ENCODE assay signal across 11 cellular contexts in the genomic region with DNA sequence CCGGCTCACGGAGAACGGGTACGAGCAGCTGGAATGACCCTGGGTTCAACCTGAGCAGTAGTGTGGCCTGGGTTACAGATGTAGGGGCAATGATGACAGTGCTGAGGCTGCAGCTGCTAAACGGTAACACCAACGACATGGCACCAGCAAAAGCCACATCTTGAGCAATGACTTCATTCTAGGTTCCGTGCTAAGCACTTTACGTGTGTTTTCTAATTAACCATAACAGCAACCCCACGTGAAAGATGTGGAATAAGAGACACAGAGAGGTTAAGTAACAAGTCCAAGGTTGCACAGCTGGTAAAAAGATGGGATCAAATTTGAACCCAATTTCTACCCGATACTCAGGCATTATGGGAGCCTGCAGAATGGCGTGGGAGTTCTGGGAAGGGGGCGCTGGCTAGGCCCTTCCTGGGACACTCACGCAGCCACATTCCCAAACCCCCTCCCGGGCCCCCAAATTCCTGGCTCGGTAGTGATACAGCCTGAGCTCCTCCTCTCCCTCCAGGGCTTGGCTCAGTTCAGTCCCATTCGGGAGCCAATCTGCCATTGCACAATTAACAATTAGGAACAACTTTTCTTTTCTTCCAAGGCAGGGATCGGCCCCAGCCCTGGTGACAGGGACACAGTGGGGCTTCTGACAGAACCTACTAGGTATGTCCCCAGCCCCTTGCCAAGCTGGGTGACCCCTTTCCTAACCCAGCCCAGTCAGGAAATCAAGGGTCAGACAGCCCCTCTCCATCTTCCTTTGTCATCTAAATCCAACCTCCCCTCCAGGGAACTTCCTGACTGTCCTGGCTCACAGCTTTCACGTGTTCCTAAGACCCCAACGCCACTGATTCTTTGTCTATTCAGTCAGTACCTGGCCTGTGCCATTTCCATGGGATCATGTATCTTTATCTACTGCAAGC. TPM values are rescaled to one million over a fixed set of nuclear protein-coding genes. Genes with fewer than 3 reads are reported as not detected.
DNase-seq lines count a peak whose midpoint lies in the region; ATAC-seq and TF ChIP-seq lines count a peak whose summit lies in the region.
"Had no signal": no experiment of that assay in that cellular context is flagged by ENCODE, and none has a peak within 500 bp of the region (broad histone marks: within the 10 kb centered on the region; RNA-seq: fewer than 3 reads in every experiment).

No MANE protein-coding gene starts in this region.

- H3K27ac Mint-ChIP-seq in endothelial cell (ENCODE audit: unreplicated experiment) (peak overlapping the region; percentile 68), type B pancreatic cell (peak overlapping the region; percentile 21)
- H3K27ac Mint-ChIP-seq in activated CD8-positive, alpha-beta T cell treated with anti-CD3 and anti-CD28 coated beads, Interleukin-2, amount 10 ng/mL, durations not matched to agents 7 days and 5 days = no peak overlapping the region

- peaks cover 8% of the 10 kb centered on the region; the same call in 1 of the 2 replicates for H4K20me1 ChIP-seq in SK-N-SH (ENCODE audit: insufficient read depth)

- H3K4me3 ChIP-seq in SK-N-SH (ENCODE audit: low read depth in 2 of 2, low read length in 1 of 2) (no peak overlapping the region), muscle layer of colon (ENCODE audit: low read depth in 1 of 2, low read length in 2 of 2) (peak overlapping the region in 1 of 2 donors; percentile 11)

- H3K4me1 ChIP-seq in SK-N-SH (ENCODE audit: control insufficient read depth in 1 of 2, insufficient read depth in 2 of 2, low read depth in 1 of 2, low read length in 1 of 2) = peaks cover 17 to 64% of the 10 kb centered on the region in 2 experiments; a peak in 3 of 4 replicates
- H3K4me1 ChIP-seq in muscle layer of colon (ENCODE audit: insufficient read depth, low read length) = peaks cover 83% of the 10 kb centered on the region

- H3K27me3 Mint-ChIP-seq in endothelial cell (ENCODE audit: unreplicated experiment) (peaks cover 6% of the 10 kb centered on the region), type B pancreatic cell (no peaks in the 10 kb centered on the region)
- no peaks in the 10 kb centered on the region for H3K27me3 Mint-ChIP-seq in activated CD8-positive, alpha-beta T cell treated with anti-CD3 and anti-CD28 coated beads, Interleukin-2, amount 10 ng/mL, durations not matched to agents 7 days and 5 days (ENCODE audit: low read depth)

- peaks cover 6% of the 10 kb centered on the region for H3F3A ChIP-seq in SK-N-SH (replicated peaks; ENCODE audit: insufficient read depth)

- H3K27me3 ChIP-seq in SK-N-SH (ENCODE audit: insufficient read depth) = no peaks in the 10 kb centered on the region
- no peaks in the 10 kb centered on the region for H3K27me3 ChIP-seq in muscle layer of colon (ENCODE audit: control insufficient read depth in 1 of 2, insufficient read depth in 2 of 2, low read length in 2 of 2)

- DNase-seq in SK-N-SH = no peak
- no peak for DNase-seq in endothelial cell (ENCODE audit: low spot score)
- no peak for DNase-seq in type B pancreatic cell (ENCODE audit: extremely low spot score, unreplicated experiment)
- DNase-seq in activated CD8-positive, alpha-beta T cell treated with anti-CD3 and anti-CD28 coated beads, Interleukin-2, amount 10 ng/mL, durations not matched to agents 7 days and 5 days = no peak
- no peak for DNase-seq in UCSD-AML1 (lab: John Stamatoyannopoulos, UW; ENCODE audit: unreplicated experiment)
- DNase-seq in HT-29 (ENCODE audit: low spot score) = no peak
- DNase-seq: activated CD8-positive, alpha-beta memory T cell treated with anti-CD3 and anti-CD28 coated beads, Interleukin-2, amount 50 U/mL, for 48 hours; NCI-H2227 treated with DMSO at 0.1 percent for 48 hours; T-helper 1 cell had no signal

- H2AFZ ChIP-seq in SK-N-SH (ENCODE audit: low read depth) = no peak overlapping the region

- 85% methylated on average over 13 of the region's 19 CpGs for WGBS in SK-N-SH (ENCODE audit: low lambda C conversion rate)

- H3K36me3 ChIP-seq in SK-N-SH (replicated peaks in 1 of 2; ENCODE audit: control insufficient read depth in 1 of 2, insufficient read depth in 2 of 2, low read length in 1 of 2) (no peaks in the 10 kb centered on the region), muscle layer of colon (ENCODE audit: insufficient read depth, low read length) (no peaks in the 10 kb centered on the region)

- POLR2A ChIA-PET in SK-N-SH (lab: Yijun Ruan, JAX) = interaction anchor here (0.9 to 1.4 kb wide), 3 partner anchors 25 to 60 kb away, joined by 3 to 12 read pairs (median 8); no protein-coding TSS in a partner anchor
- POLR2A ChIA-PET in activated CD8-positive, alpha-beta T cell treated with anti-CD3 and anti-CD28 coated beads, Interleukin-2, amount 10 ng/mL, durations not matched to agents 7 days and 5 days (lab: Charles Lee) = interaction anchor here (0.7 kb wide), 1 partner anchor 31 kb away, joined by 3 read pairs; no protein-coding TSS in a partner anchor

- no peak for TF ChIP-seq EP300 in SK-N-SH (IDR thresholded peaks at IDR 0.05; ENCODE audit: borderline replicate concordance in 1 of 2, low read depth in 1 of 2, low read length in 1 of 2)

- H3K4me2 ChIP-seq in SK-N-SH = peak overlapping the region; percentile 38; the same call in 1 of the 2 replicates

- 0 out of 2 replicates have a peak, but pooled peaks cover 11% of the 10 kb centered on the region for H3K79me2 ChIP-seq in SK-N-SH (ENCODE audit: insufficient read depth)

- H3K9ac ChIP-seq in SK-N-SH = no peak overlapping the region
- no peak overlapping the region for H3K9ac ChIP-seq in muscle layer of colon (ENCODE audit: low read length)

- H3K9me3 Mint-ChIP-seq in endothelial cell (ENCODE audit: unreplicated experiment) (no peaks in the 10 kb centered on the region), type B pancreatic cell (peaks cover 4% of the 10 kb centered on the region)
- H3K9me3 Mint-ChIP-seq in activated CD8-positive, alpha-beta T cell treated with anti-CD3 and anti-CD28 coated beads, Interleukin-2, amount 10 ng/mL, durations not matched to agents 7 days and 5 days (ENCODE audit: insufficient read depth) = no peaks in the 10 kb centered on the region

- CTCF ChIA-PET in SK-N-SH (lab: Yijun Ruan, JAX) = interaction anchor here (0.6 to 5.5 kb wide), 9 partner anchors 10 to 80 kb away, joined by 3 to 26 read pairs (median 4); no protein-coding TSS in a partner anchor
- CTCF ChIA-PET in activated CD8-positive, alpha-beta T cell treated with anti-CD3 and anti-CD28 coated beads, Interleukin-2, amount 10 ng/mL, durations not matched to agents 7 days and 5 days (lab: Charles Lee) = interaction anchor here (0.9 to 4.9 kb wide), 7 partner anchors 9 to 60 kb away, joined by 3 to 23 read pairs (median 7); no protein-coding TSS in a partner anchor

- peak overlapping the region in 1 of 2 experiments; percentile 83; a peak in 2 of 4 replicates for H3K27ac ChIP-seq in SK-N-SH (ENCODE audit: low read depth in 2 of 2, low read length in 1 of 2)
- H3K27ac ChIP-seq in muscle layer of colon (ENCODE audit: low read depth, low read length) = peak overlapping the region; percentile 27

- H3K36me3 Mint-ChIP-seq in endothelial cell (ENCODE audit: low read depth, unreplicated experiment) (peaks cover 11% of the 10 kb centered on the region), type B pancreatic cell (no peaks in the 10 kb centered on the region)
- peaks cover 31% of the 10 kb centered on the region for H3K36me3 Mint-ChIP-seq in activated CD8-positive, alpha-beta T cell treated with anti-CD3 and anti-CD28 coated beads, Interleukin-2, amount 10 ng/mL, durations not matched to agents 7 days and 5 days (ENCODE audit: low read depth)

- H3K9me2 ChIP-seq in SK-N-SH = no peaks in the 10 kb centered on the region

- H3K4me3 Mint-ChIP-seq in endothelial cell (ENCODE audit: unreplicated experiment) (peak overlapping the region; percentile 51), type B pancreatic cell (peak overlapping the region; percentile 33)
- H3K4me3 Mint-ChIP-seq in activated CD8-positive, alpha-beta T cell treated with anti-CD3 and anti-CD28 coated beads, Interleukin-2, amount 10 ng/mL, durations not matched to agents 7 days and 5 days = no peak overlapping the region

- ATAC-seq in SK-N-SH treated with all-trans-retinoic acid at 6 μM for 48 hours = no peak
- no peak for ATAC-seq in activated CD8-positive, alpha-beta T cell treated with anti-CD3 and anti-CD28 coated beads, Interleukin-2, amount 10 ng/mL, durations not matched to agents 7 days and 5 days

- H3K4me1 Mint-ChIP-seq in endothelial cell (ENCODE audit: unreplicated experiment) (peaks cover 50% of the 10 kb centered on the region), type B pancreatic cell (ENCODE audit: unreplicated experiment) (peaks cover 52% of the 10 kb centered on the region)
- peaks cover 20% of the 10 kb centered on the region for H3K4me1 Mint-ChIP-seq in activated CD8-positive, alpha-beta T cell treated with anti-CD3 and anti-CD28 coated beads, Interleukin-2, amount 10 ng/mL, durations not matched to agents 7 days and 5 days (ENCODE audit: low read depth)

- no peak for TF ChIP-seq RAD21 in SK-N-SH (IDR thresholded peaks at IDR 0.05; ENCODE audit: low read length)

- H3K9me3 ChIP-seq in SK-N-SH = no peaks in the 10 kb centered on the region
- no peaks in the 10 kb centered on the region for H3K9me3 ChIP-seq in muscle layer of colon (ENCODE audit: low read length)

- no peak for TF ChIP-seq CTCF in SK-N-SH (IDR thresholded peaks at IDR 0.05)
- no peak for TF ChIP-seq CTCF in endothelial cell (IDR thresholded peaks at IDR 0.05; ENCODE audit: unreplicated experiment)
- no peak for TF ChIP-seq CTCF in type B pancreatic cell (conservative IDR thresholded peaks at IDR 0.05)

TF ChIP-seq in SK-N-SH, 30 proteins besides CTCF, POLR2A, EP300 and RAD21 (continues in another document):
- TF ChIP-seq YY1 (IDR thresholded peaks at IDR 0.05; ENCODE audit: low read depth) = no peak
- no peak for TF ChIP-seq GABPA (IDR thresholded peaks at IDR 0.05; ENCODE audit: low read depth)
- TF ChIP-seq TAF1 (IDR thresholded peaks at IDR 0.05; ENCODE audit: borderline replicate concordance, low read depth, low read length) = no peak
- no peak for TF ChIP-seq EZH2phosphoT487 (IDR thresholded peaks at IDR 0.05; ENCODE audit: borderline replicate concordance, low read depth)

RNA-seq across cellular contexts. Expression of gene ECE1, which starts 23.9 kb away (rescaled TPM):
- 62.3 and 96.6 TPM in 2 replicates for polyA plus RNA-seq in SK-N-SH (2012; rRNA removed)
- polyA plus RNA-seq in SK-N-SH (2012; cell fraction: cytosol; rRNA removed) = 48.1 and 60.4 TPM in 2 replicates
- polyA plus RNA-seq in SK-N-SH (2012; cell fraction: nucleus; rRNA removed) = 53.0 and 69.9 TPM in 2 replicates
- total RNA-seq in endothelial cell (ENCODE audit: unreplicated experiment) (328 TPM), type B pancreatic cell (ENCODE audit: low replicate concordance) (37.2 and 49.8 TPM in 2 replicates)
- 10 to 100 TPM; 70.9 to 72.5 TPM for total RNA-seq in activated CD8-positive, alpha-beta T cell treated with anti-CD3 and anti-CD28 coated beads, Interleukin-2, amount 10 ng/mL, durations not matched to agents 7 days and 5 days
- total RNA-seq in HT-29 (2014; rRNA removed; shearing (Covaris generic)) = 71.6 and 77.6 TPM in 2 replicates
